Comparison of ENCODE assay signal across 8 cellular contexts in the genomic region with DNA sequence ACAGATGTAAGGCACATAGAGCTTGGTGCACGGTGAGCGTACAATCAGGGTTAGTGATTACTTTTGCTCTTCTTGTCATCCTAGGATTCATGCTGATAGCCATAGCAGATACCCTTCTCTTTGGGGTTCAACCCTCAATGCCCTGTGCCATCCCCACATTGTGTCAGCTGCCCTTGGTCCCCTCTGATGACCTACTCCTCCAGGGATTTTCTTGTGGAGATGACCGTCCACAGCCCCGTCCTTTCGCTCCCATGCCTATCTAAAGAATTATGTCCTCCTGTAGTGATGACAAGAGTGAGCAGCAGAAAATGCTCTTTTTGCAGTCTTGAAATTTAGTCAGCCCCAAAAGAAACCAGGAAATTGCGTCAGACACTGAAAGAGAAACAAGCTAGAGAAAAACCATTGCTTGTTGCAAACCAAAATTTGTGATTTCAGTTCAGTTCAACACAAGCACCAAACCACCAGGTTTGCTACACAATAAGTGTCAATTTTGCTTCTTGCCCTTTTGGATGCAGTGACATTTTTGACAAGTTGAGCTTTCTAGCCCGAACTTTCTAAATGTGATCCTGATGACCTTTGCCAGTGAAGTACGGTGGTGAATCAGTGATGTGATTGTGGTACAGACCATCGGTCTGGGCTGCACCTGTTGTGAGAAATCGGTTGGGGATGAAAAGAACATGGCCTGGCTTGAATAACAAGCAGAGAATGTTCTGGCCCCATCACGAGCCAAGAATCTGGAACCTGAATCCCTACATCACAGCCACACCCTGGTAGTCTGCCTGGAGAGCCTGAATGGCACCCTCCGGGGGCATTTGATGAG. TPM values are rescaled to one million over a fixed set of nuclear protein-coding genes. Genes with fewer than 3 reads are reported as not detected.
DNase-seq lines count a peak whose midpoint lies in the region; ATAC-seq and TF ChIP-seq lines count a peak whose summit lies in the region.

No MANE protein-coding gene starts in this region.

- peak in 4 of 5 donors; percentile 64 to 70 (median 68) for DNase-seq in CD4-positive, alpha-beta memory T cell
- DNase-seq in Kasumi-1 (lab: John Stamatoyannopoulos, UW) = peak; percentile 33 to 49
- peak; percentile 60 for DNase-seq in fibroblast of peridontal ligament (ENCODE audit: extremely low read depth)
- no peak for DNase-seq in germinal center (ENCODE audit: low spot score)
- no peak for DNase-seq in Right ventricle myocardium superior
- DNase-seq in left lung = no peak

- no peaks in the 10 kb centered on the region for H3K9me3 Mint-ChIP-seq in CD4-positive, alpha-beta memory T cell

- H3K36me3 Mint-ChIP-seq in CD4-positive, alpha-beta memory T cell = peaks cover 0 to 3% of the 10 kb centered on the region in 2 donors

- no peaks in the 10 kb centered on the region for H3K27me3 Mint-ChIP-seq in CD4-positive, alpha-beta memory T cell

- no peaks in the 10 kb centered on the region for H3K27me3 ChIP-seq in CD4-positive, alpha-beta memory T cell (ENCODE audit: insufficient read depth, low read length)
- H3K27me3 ChIP-seq in left lung = no peaks in the 10 kb centered on the region

- H3K4me1 ChIP-seq in CD4-positive, alpha-beta memory T cell (ENCODE audit: insufficient read depth, low read length) = peaks cover 93% of the 10 kb centered on the region
- H3K4me1 ChIP-seq in left lung = peaks cover 3 to 58% of the 10 kb centered on the region in 2 donors

- intact Hi-C loops in CD4-positive, alpha-beta memory T cell (cut with micrococcal nuclease) = loop anchor here (1.0 to 2.0 kb wide), 3 partner anchors 8 to 25 kb away; no protein-coding TSS in a partner anchor
- intact Hi-C loops in Right ventricle myocardium superior (cut with DNase I) = no loop called here
- intact Hi-C loops in left lung (cut with DNase I) = no loop called here

- peak overlapping the region; percentile 90 to 99 (median 98) for H3K27ac Mint-ChIP-seq in CD4-positive, alpha-beta memory T cell

- POLR2A ChIA-PET in CD4-positive, alpha-beta memory T cell (lab: Charles Lee; ENCODE audit: partially characterized antibody) = interaction anchor here (0.8 to 20.1 kb wide), 15 partner anchors 10 to 61 kb away, joined by 3 to 415 read pairs (median 7); a partner anchor contains a TSS

- no peaks in the 10 kb centered on the region for H3K36me3 ChIP-seq in CD4-positive, alpha-beta memory T cell (ENCODE audit: insufficient read depth, low read length)
- no peaks in the 10 kb centered on the region for H3K36me3 ChIP-seq in left lung

- TF ChIP-seq CTCF in left lung (IDR thresholded peaks at IDR 0.05) = no peak

- CTCF ChIA-PET in CD4-positive, alpha-beta memory T cell (lab: Charles Lee; ENCODE audit: partially characterized antibody) = interaction anchor here (1.0 to 5.5 kb wide), 15 partner anchors 9 to 63 kb away, joined by 3 to 27 read pairs (median 5); no protein-coding TSS in a partner anchor

- peak overlapping the region; percentile 67 to 89 (median 82) for H3K4me3 Mint-ChIP-seq in CD4-positive, alpha-beta memory T cell

- ATAC-seq in GM21381 (IDR thresholded peaks at IDR 0.05; ENCODE audit: unreplicated experiment) (peak; percentile 35), Right ventricle myocardium superior (ENCODE audit: poor library complexity) (no peak), GM19467 (IDR thresholded peaks at IDR 0.05; ENCODE audit: unreplicated experiment) (no peak), left lung (no peak)

- peaks cover 56 to 92% (median 74%) of the 10 kb centered on the region in 4 donors for H3K4me1 Mint-ChIP-seq in CD4-positive, alpha-beta memory T cell

- peak overlapping the region; percentile 4 to 23 for H3K4me3 ChIP-seq in CD4-positive, alpha-beta memory T cell (ENCODE audit: low read length in 2 of 2)
- no peak overlapping the region for H3K4me3 ChIP-seq in left lung

- peak overlapping the region; percentile 74 for H3K27ac ChIP-seq in CD4-positive, alpha-beta memory T cell (ENCODE audit: low read depth, low read length)
- peak overlapping the region in 1 of 2 donors; percentile 67 for H3K27ac ChIP-seq in left lung

- no peaks in the 10 kb centered on the region for H3K9me3 ChIP-seq in CD4-positive, alpha-beta memory T cell (ENCODE audit: control insufficient read depth in 1 of 2, low read length in 2 of 2)
- no peaks in the 10 kb centered on the region for H3K9me3 ChIP-seq in left lung

RNA-seq across cellular contexts. Expression of a gene that starts 41.3 kb away (rescaled TPM):
- 10 to 100 TPM; 44.2 to 48.0 TPM for total RNA-seq in CD4-positive, alpha-beta memory T cell
- 100 to 1,000 TPM in 1 of 2 donors, 10 to 100 TPM in 1; 83.4 to 137 TPM for polyA plus RNA-seq in CD4-positive, alpha-beta memory T cell
- total RNA-seq in Right ventricle myocardium superior (2.7 TPM), left lung (10 to 100 TPM; 46.7 to 50.4 TPM)

Comparison
In these comparisons a context has a peak if more than half of its experiments do, and no peak if none do; other contexts are left out.
1. DNase-seq: peak in CD4-positive, alpha-beta memory T cell (4 of 5), Kasumi-1 (2 of 2) and fibroblast of peridontal ligament (single experiment); none in germinal center (single experiment), Right ventricle myocardium superior (single experiment) and left lung (0 of 2).
2. H3K4me3 ChIP-seq: peak in CD4-positive, alpha-beta memory T cell (2 of 2); none in left lung (0 of 2).
3. RNA of a gene that starts 41.3 kb away (total RNA-seq): 46.7 to 50.4 TPM in left lung and 44.2 to 48.0 TPM in CD4-positive, alpha-beta memory T cell; 2.7 TPM in Right ventricle myocardium superior (single experiment); every median in the first group is over 10 times any median in the second.